In genomic region chr18:50877545-50878265, GRCh38 we compare ENCODE assay signal across 8 cellular contexts. TPM values are rescaled to one million over a fixed set of nuclear protein-coding genes. Genes with fewer than 3 reads are reported as not detected.
DNase-seq lines count a peak whose midpoint lies in the region; ATAC-seq and TF ChIP-seq lines count a peak whose summit lies in the region.

No MANE protein-coding gene starts in this region.

- intact Hi-C loops in left colon (cut with DNase I, micrococcal nuclease) (no loop called here), tibial artery (cut with DNase I; ENCODE audit: low total_unique reads) (loop anchor here (5.0 kb wide), 1 partner anchor 150 kb away; no protein-coding TSS in a partner anchor), aorta (cut with DNase I) (loop anchor here in 1 of 2 donors (2.0 kb wide), 1 partner anchor 153 kb away; the partner anchor contains the start of gene SMAD4)

- TF ChIP-seq CTCF in tibial artery (IDR thresholded peaks at IDR 0.05) (no peak), omental fat pad (IDR thresholded peaks at IDR 0.05) (no peak)

- H3K4me1 Mint-ChIP-seq in activated T-cell treated with anti-CD3 and anti-CD28 coated beads, Interleukin-2, amount 50 U/mL, for 4 hours (ENCODE audit: low read depth), result peaks cover 18% of the 10 kb centered on the region
- H3K4me1 Mint-ChIP-seq in activated T-helper 17 cell treated with anti-CD3 and anti-CD28 coated beads, Interleukin-2, amount 50 U/mL, for 72 hours, result peaks cover 7% of the 10 kb centered on the region

- DNase-seq in activated T-cell treated with anti-CD3 and anti-CD28 coated beads, Interleukin-2, amount 50 U/mL, for 4 hours, result no peak
- DNase-seq in activated T-cell treated with anti-CD3 and anti-CD28 coated beads, Interleukin-2, amount 50 U/mL, for 48 hours, result no peak
- DNase-seq in left colon (peak in 1 of 2 donors; percentile 45), tibial artery (no peak), aorta (no peak), omental fat pad (ENCODE audit: low spot score) (no peak)

- H3K4me3 ChIP-seq in tibial artery (peak overlapping the region; percentile 80 to 97), aorta (ENCODE audit: low read length in 2 of 2) (peak overlapping the region in 1 of 2 donors; percentile 87)

- peak overlapping the region; percentile 94 for H3K4me3 Mint-ChIP-seq in activated T-cell treated with anti-CD3 and anti-CD28 coated beads, Interleukin-2, amount 50 U/mL, for 4 hours
- peak overlapping the region; percentile 89 for H3K4me3 Mint-ChIP-seq in activated T-helper 17 cell treated with anti-CD3 and anti-CD28 coated beads, Interleukin-2, amount 50 U/mL, for 72 hours

- no peaks in the 10 kb centered on the region for H3K27me3 Mint-ChIP-seq in activated T-cell treated with anti-CD3 and anti-CD28 coated beads, Interleukin-2, amount 50 U/mL, for 4 hours (ENCODE audit: low read depth)
- no peaks in the 10 kb centered on the region for H3K27me3 Mint-ChIP-seq in activated T-helper 17 cell treated with anti-CD3 and anti-CD28 coated beads, Interleukin-2, amount 50 U/mL, for 72 hours

- H3K36me3 Mint-ChIP-seq in activated T-cell treated with anti-CD3 and anti-CD28 coated beads, Interleukin-2, amount 50 U/mL, for 4 hours (ENCODE audit: insufficient read depth), result peaks cover 7% of the 10 kb centered on the region
- H3K36me3 Mint-ChIP-seq in activated T-helper 17 cell treated with anti-CD3 and anti-CD28 coated beads, Interleukin-2, amount 50 U/mL, for 72 hours (ENCODE audit: low read depth), result no peaks in the 10 kb centered on the region

- ATAC-seq in activated T-cell treated with anti-CD3 and anti-CD28 coated beads, Interleukin-2, amount 50 U/mL, for 4 hours, result no peak
- ATAC-seq in activated T-helper 17 cell treated with anti-CD3 and anti-CD28 coated beads, Interleukin-2, amount 50 U/mL, for 72 hours (replicated peaks), result no peak
- ATAC-seq in left colon, result peak; percentile 69
- no peak for ATAC-seq in aorta (ENCODE audit: low FRiP score)
- ATAC-seq in GM18867 (IDR thresholded peaks at IDR 0.05; ENCODE audit: unreplicated experiment), result no peak
- no peak for ATAC-seq in omental fat pad (ENCODE audit: low FRiP score)

- H3K27ac Mint-ChIP-seq in activated T-helper 17 cell treated with anti-CD3 and anti-CD28 coated beads, Interleukin-2, amount 50 U/mL, for 72 hours, result peak overlapping the region; percentile 94

- H3K27me3 ChIP-seq in tibial artery, result peaks cover 0 to 3% of the 10 kb centered on the region in 2 donors
- H3K27me3 ChIP-seq in aorta (ENCODE audit: control insufficient read depth in 1 of 2, insufficient read depth in 2 of 2, low read length in 1 of 2), result no peaks in the 10 kb centered on the region

- no peaks in the 10 kb centered on the region for H3K9me3 Mint-ChIP-seq in activated T-cell treated with anti-CD3 and anti-CD28 coated beads, Interleukin-2, amount 50 U/mL, for 4 hours
- no peaks in the 10 kb centered on the region for H3K9me3 Mint-ChIP-seq in activated T-helper 17 cell treated with anti-CD3 and anti-CD28 coated beads, Interleukin-2, amount 50 U/mL, for 72 hours

- 83 to 88% methylated on average over 8 of the region's 8 CpGs for WGBS in aorta, 2 donors

- H3K4me1 ChIP-seq in tibial artery (peaks cover 0 to 10% (median 8%) of the 10 kb centered on the region in 4 donors), aorta (ENCODE audit: control insufficient read depth in 1 of 2, insufficient read depth in 2 of 2, low read length in 2 of 2) (peaks cover 0 to 5% of the 10 kb centered on the region in 2 donors)

- no peaks in the 10 kb centered on the region for H3K36me3 ChIP-seq in tibial artery
- no peaks in the 10 kb centered on the region for H3K36me3 ChIP-seq in aorta (ENCODE audit: control insufficient read depth in 1 of 2, insufficient read depth in 2 of 2, low read length in 1 of 2)

- no peaks in the 10 kb centered on the region for H3K9me3 ChIP-seq in tibial artery
- no peaks in the 10 kb centered on the region for H3K9me3 ChIP-seq in aorta (ENCODE audit: control insufficient read depth, low read length)

- peak overlapping the region; percentile 87 to 91 for H3K27ac ChIP-seq in tibial artery
- H3K27ac ChIP-seq in aorta (ENCODE audit: low read depth in 1 of 2, low read length in 2 of 2), result no peak overlapping the region

RNA-seq across cellular contexts. Expression of gene ME2, which starts 1.2 kb away (rescaled TPM):
- 100 to 1,000 TPM in 2 of 3 donors, 10 to 100 TPM in 1; 90.9 to 108 (median 108) TPM for total RNA-seq in activated T-cell treated with anti-CD3 and anti-CD28 coated beads, Interleukin-2, amount 50 U/mL, for 4 hours
- total RNA-seq in activated T-helper 17 cell treated with anti-CD3 and anti-CD28 coated beads, Interleukin-2, amount 50 U/mL, for 72 hours, result 100 to 1,000 TPM in 1 of 2 donors, 10 to 100 TPM in 1; 58.4 to 115 TPM
- total RNA-seq in left colon, result 10 to 100 TPM; 56.1 to 78.3 TPM
- 10 to 100 TPM; 35.2 TPM for total RNA-seq in aorta
- 10 to 100 TPM; 13.5 to 41.3 TPM for polyA plus RNA-seq in aorta
- total RNA-seq in omental fat pad, result 10 to 100 TPM; 35.7 to 75.4 (median 43.2) TPM

RNA-seq across cellular contexts. Expression of gene MRO, which starts 57.9 kb away (rescaled TPM):
- not detected for total RNA-seq in activated T-cell treated with anti-CD3 and anti-CD28 coated beads, Interleukin-2, amount 50 U/mL, for 4 hours
- not detected for total RNA-seq in activated T-helper 17 cell treated with anti-CD3 and anti-CD28 coated beads, Interleukin-2, amount 50 U/mL, for 72 hours
- under 1 TPM in 1 of 2 donors, not detected in 1; 0.25 TPM for total RNA-seq in left colon
- total RNA-seq in aorta, result 1 to 10 TPM; 1.7 to 3.2 TPM
- 1 to 10 TPM in 1 of 2 donors, under 1 TPM in 1; 0.13 to 2.3 TPM for polyA plus RNA-seq in aorta
- total RNA-seq in omental fat pad, result 1 to 10 TPM; 1.1 to 3.5 (median 2.3) TPM

Comparison
In these comparisons a context has a peak if more than half of its experiments do, and no peak if none do; other contexts are left out.
1. H3K27ac ChIP-seq: peak in tibial artery (2 of 2); none in aorta (0 of 2).